ENCODE assay signal across 13 cellular contexts in genomic region chr14:39315859-39316444, GRCh38.
"Had no signal": no experiment of that assay in that cellular context is flagged by ENCODE, and none has a peak within 500 bp of the region (broad histone marks: within the 10 kb centered on the region; RNA-seq: fewer than 3 reads in every experiment).

No MANE protein-coding gene starts in this region.

- ATAC-seq: stimulated activated naive B cell treated with anti-CD40 and anti-IgM and Interleukin-4, amounts not matched to agents 10 μg/mL and 1 μg/mL and 100 μg/mL, for 72 hours had no signal

- H3K4me1 Mint-ChIP-seq: stimulated activated naive B cell treated with anti-CD40 and anti-IgM and Interleukin-4, amounts not matched to agents 10 μg/mL and 1 μg/mL and 100 μg/mL, for 72 hours had no signal

- H3K4me3 Mint-ChIP-seq: dendritic cell treated with granulocyte-macrophage colony-stimulating factor and Interleukin-4, amounts not matched to agents 40 ng/mL and 50 ng/mL, for 4 days; stimulated activated naive B cell treated with anti-CD40 and anti-IgM and Interleukin-4, amounts not matched to agents 10 μg/mL and 1 μg/mL and 100 μg/mL, for 72 hours had no signal

- H3K27ac Mint-ChIP-seq: stimulated activated naive B cell treated with anti-CD40 and anti-IgM and Interleukin-4, amounts not matched to agents 10 μg/mL and 1 μg/mL and 100 μg/mL, for 72 hours had no signal

- DNase-seq: activated CD4-positive, alpha-beta T cell treated with anti-CD3 and anti-CD28 coated beads, Interleukin-2, amount 50 U/mL, for 1 hour; activated CD8-positive, alpha-beta memory T cell treated with anti-CD3 and anti-CD28 coated beads for 24 hours; anterior cingulate cortex; effector memory CD4-positive, alpha-beta T cell; foreskin fibroblast; glutamatergic neuron; hypothalamus; kidney; retina; stimulated activated CD4-positive, alpha-beta T cell treated with anti-CD3 and anti-CD28 coated beads, Interleukin-12 subunit alpha, Interleukin-12 subunit beta, amount 100 ng/mL, for 4 hours; stimulated activated naive B cell treated with anti-CD40 and anti-IgM and Interleukin-4, amounts not matched to agents 10 μg/mL and 1 μg/mL and 100 μg/mL, for 72 hours; thyroid gland had no signal

- H3K9me3 Mint-ChIP-seq: dendritic cell treated with granulocyte-macrophage colony-stimulating factor and Interleukin-4, amounts not matched to agents 40 ng/mL and 50 ng/mL, for 4 days; stimulated activated naive B cell treated with anti-CD40 and anti-IgM and Interleukin-4, amounts not matched to agents 10 μg/mL and 1 μg/mL and 100 μg/mL, for 72 hours had no signal
